In genomic region chr21:42336065-42336464, GRCh38 we compare ENCODE assay signal across 17 cellular contexts. TPM values are rescaled to one million over a fixed set of nuclear protein-coding genes. Genes with fewer than 3 reads are reported as not detected.
DNase-seq lines count a peak whose midpoint lies in the region; ATAC-seq, FAIRE-seq and TF ChIP-seq lines count a peak whose summit lies in the region.
"Had no signal": no experiment of that assay in that cellular context is flagged by ENCODE, and none has a peak within 500 bp of the region (broad histone marks: within the 10 kb centered on the region; RNA-seq: fewer than 3 reads in every experiment).

No MANE protein-coding gene starts in this region.

- H3K9me3 Mint-ChIP-seq in CD4-positive, alpha-beta memory T cell: peaks cover 7 to 19% (median 14%) of the 10 kb centered on the region in 8 donors

- H3K4me1 ChIP-seq in GM12878 (ENCODE audit: control insufficient read depth, insufficient read depth, low read length) (peaks cover 13% of the 10 kb centered on the region), HAP-1 (no peaks in the 10 kb centered on the region)
- H3K4me1 ChIP-seq in CD4-positive, alpha-beta memory T cell (ENCODE audit: insufficient read depth, low read length): peaks cover 10% of the 10 kb centered on the region

- no peak overlapping the region for H2AFZ ChIP-seq in GM12878 (ENCODE audit: control insufficient read depth, low read depth, low read length)

- SMC1A ChIA-PET in GM12878 (lab: Charles Lee; ENCODE audit: uncharacterized antibody, unreplicated experiment): interaction anchor here (0.8 to 6.7 kb wide), 15 partner anchors 25 to 202 kb away, joined by 3 to 41 read pairs (median 4); no protein-coding TSS in a partner anchor

- DNase-seq in A172 (ENCODE audit: low spot score) (peak; percentile 22), M059J (ENCODE audit: low read depth) (peak; percentile 13), GM12878 (ENCODE audit: low read depth, low spot score) (no peak), left kidney (ENCODE audit: low read depth, low spot score) (peak; percentile 73), MV-4-11 (lab: John Stamatoyannopoulos, UW) (no peak), HAP-1 (ENCODE audit: low spot score in 2 of 2) (no peak), NK-92 (lab: John Stamatoyannopoulos, UW; ENCODE audit: unreplicated experiment) (no peak)
- DNase-seq in CD4-positive, alpha-beta memory T cell: no peak
- DNase-seq: activated CD4-positive, CD25-positive, alpha-beta regulatory T cell; activated T-cell treated with anti-CD3 and anti-CD28 coated beads, Interleukin-2, amount 50 U/mL, for 1 hour; DMS53; heart left ventricle; SIG-M5; stimulated activated CD4-positive, alpha-beta T cell treated with anti-CD3 and anti-CD28 coated beads, Interleukin-1b, Interleukin-23, amount 100 ng/mL, for 48 hours; stimulated activated naive B cell treated with anti-CD40 and anti-IgM and Interleukin-4, amounts not matched to agents 10 μg/mL and 1 μg/mL and 100 μg/mL, for 72 hours had no signal

- no peak for ATAC-seq in GM12878
- ATAC-seq: heart left ventricle; stimulated activated naive B cell treated with anti-CD40 and anti-IgM and Interleukin-4, amounts not matched to agents 10 μg/mL and 1 μg/mL and 100 μg/mL, for 72 hours had no signal

- intact Hi-C loops in GM12878 (cut with micrococcal nuclease; ENCODE audit: unreplicated experiment): no loop called here
- intact Hi-C loops in CD4-positive, alpha-beta memory T cell (cut with micrococcal nuclease): no loop called here

- 5% methylated on average over 11 of the region's 11 CpGs for WGBS in GM12878 (ENCODE audit: insufficient coverage, insufficient replicate concordance, low lambda C conversion rate, missing lambda C conversion rate)

- H3K4me3 ChIP-seq in GM12878 (no peak overlapping the region), HAP-1 (no peak overlapping the region)
- H3K4me3 ChIP-seq in CD4-positive, alpha-beta memory T cell (ENCODE audit: low read length in 2 of 2): no peak overlapping the region
- H3K4me3 ChIP-seq: heart left ventricle had no signal

- H4K20me1 ChIP-seq in GM12878 (ENCODE audit: control insufficient read depth, insufficient read depth): no peaks in the 10 kb centered on the region

- H3K9me3 ChIP-seq in GM12878 (replicated peaks; ENCODE audit: control insufficient read depth, insufficient read depth, low read length): no peaks in the 10 kb centered on the region; the same call in 2 of the 3 replicates
- H3K9me3 ChIP-seq in HAP-1: no peaks in the 10 kb centered on the region
- peaks cover 0 to 4% of the 10 kb centered on the region in 2 donors for H3K9me3 ChIP-seq in CD4-positive, alpha-beta memory T cell (ENCODE audit: control insufficient read depth in 1 of 2, low read length in 2 of 2)

- H3K27me3 ChIP-seq in GM12878 (replicated peaks in 1 of 2; ENCODE audit: control insufficient read depth in 2 of 2, insufficient read depth in 2 of 2, low read length in 1 of 2): no peaks in the 10 kb centered on the region
- no peaks in the 10 kb centered on the region for H3K27me3 ChIP-seq in HAP-1 (ENCODE audit: low read depth)
- no peaks in the 10 kb centered on the region for H3K27me3 ChIP-seq in CD4-positive, alpha-beta memory T cell (ENCODE audit: insufficient read depth, low read length)

- FAIRE-seq in GM12878 (lab: Jason Lieb, UNC): no peak

- H3K4me3 Mint-ChIP-seq in CD4-positive, alpha-beta memory T cell: no peak overlapping the region
- H3K4me3 Mint-ChIP-seq: stimulated activated naive B cell treated with anti-CD40 and anti-IgM and Interleukin-4, amounts not matched to agents 10 μg/mL and 1 μg/mL and 100 μg/mL, for 72 hours had no signal

- no peak overlapping the region for H3K4me2 ChIP-seq in GM12878 (ENCODE audit: control insufficient read depth, insufficient read depth)

- H3K27me3 Mint-ChIP-seq in CD4-positive, alpha-beta memory T cell: peaks cover 2 to 4% of the 10 kb centered on the region in 2 donors
- H3K27me3 Mint-ChIP-seq: progenitor cell of endocrine pancreas had no signal

- H3K27ac Mint-ChIP-seq in CD4-positive, alpha-beta memory T cell: no peak overlapping the region
- H3K27ac Mint-ChIP-seq: progenitor cell of endocrine pancreas; stimulated activated naive B cell treated with anti-CD40 and anti-IgM and Interleukin-4, amounts not matched to agents 10 μg/mL and 1 μg/mL and 100 μg/mL, for 72 hours had no signal

- in situ Hi-C loops in GM12878 (cut with MboI) (no loop called here), HAP-1 (cut with MboI; ENCODE audit: low sequenced_read_pairs) (no loop called here)

- H3K9ac ChIP-seq in GM12878 (ENCODE audit: control insufficient read depth, insufficient read depth, low read length): no peak overlapping the region

- no peak for TF ChIP-seq EP300 in GM12878 (IDR thresholded peaks at IDR 0.05; ENCODE audit: borderline replicate concordance in 1 of 2, control insufficient read depth in 1 of 2, low read depth in 2 of 2, low read length in 2 of 2)

- no peak for TF ChIP-seq CTCF in GM12878 (IDR thresholded peaks at IDR 0.05 in 2 of 3, conservative IDR thresholded peaks at IDR 0.05 in 1 of 3; ENCODE audit: control insufficient read depth in 2 of 3, extremely low read depth in 1 of 3, insufficient read depth in 1 of 3, low read depth in 3 of 3, low read length in 3 of 3)

- CTCF ChIA-PET in GM12878 (lab: Yijun Ruan, JAX): interaction anchor here (0.8 to 4.3 kb wide), 12 partner anchors 11 to 257 kb away, joined by 3 to 23 read pairs (median 4); no protein-coding TSS in a partner anchor
- CTCF ChIA-PET in CD4-positive, alpha-beta memory T cell (lab: Charles Lee; ENCODE audit: partially characterized antibody): interaction anchor here (1.6 to 4.0 kb wide), 6 partner anchors 26 to 190 kb away, joined by 4 to 60 read pairs (median 9); no protein-coding TSS in a partner anchor

- no peak for TF ChIP-seq POLR2A in GM12878 (IDR thresholded peaks at IDR 0.05; ENCODE audit: low read depth, low read length)

- H3K27ac ChIP-seq in GM12878 (ENCODE audit: control insufficient read depth, insufficient read depth): no peak overlapping the region
- H3K27ac ChIP-seq in CD4-positive, alpha-beta memory T cell (ENCODE audit: low read depth, low read length): no peak overlapping the region
- H3K27ac ChIP-seq: heart left ventricle had no signal

- no TSS peak for BruUV-seq in GM12878 (replicated peaks; lab: Mats Ljungman, UMichigan)

- H3K36me3 ChIP-seq in GM12878 (ENCODE audit: control insufficient read depth in 2 of 2, insufficient read depth in 2 of 2, low read length in 1 of 2) (no peaks in the 10 kb centered on the region), HAP-1 (replicated peaks) (no peaks in the 10 kb centered on the region)
- no peaks in the 10 kb centered on the region for H3K36me3 ChIP-seq in CD4-positive, alpha-beta memory T cell (ENCODE audit: insufficient read depth, low read length)
- H3K36me3 ChIP-seq: heart left ventricle had no signal

- peaks cover 5 to 14% (median 8%) of the 10 kb centered on the region in 4 donors for H3K4me1 Mint-ChIP-seq in CD4-positive, alpha-beta memory T cell

- peaks cover 0 to 8% of the 10 kb centered on the region in 2 donors for H3K36me3 Mint-ChIP-seq in CD4-positive, alpha-beta memory T cell

- TF ChIP-seq RAD21 in GM12878 (IDR thresholded peaks at IDR 0.05; ENCODE audit: insufficient read depth, low read depth, low read length): no peak

- H3K79me2 ChIP-seq in GM12878 (ENCODE audit: control insufficient read depth, insufficient read depth, low read length): no peaks in the 10 kb centered on the region

- POLR2A ChIA-PET in GM12878 (lab: Charles Lee): interaction anchor here (0.9 to 1.0 kb wide), 2 partner anchors 81 to 106 kb away, joined by 3 read pairs; no protein-coding TSS in a partner anchor
- POLR2A ChIA-PET in CD4-positive, alpha-beta memory T cell (lab: Charles Lee; ENCODE audit: partially characterized antibody): interaction anchor here (2.5 kb wide), 1 partner anchor 89 kb away, joined by 8 read pairs; no protein-coding TSS in a partner anchor

- RAD21 ChIA-PET in GM12878 (lab: Charles Lee; ENCODE audit: unreplicated experiment): interaction anchor here (0.6 to 2.1 kb wide), 6 partner anchors 25 to 86 kb away, joined by 3 to 9 read pairs (median 3); no protein-coding TSS in a partner anchor

RNA-seq across cellular contexts. Expression of gene TFF2, which starts 14.7 kb away (rescaled TPM):
- not detected in 2 replicates for total RNA-seq in A172 (2014; rRNA removed; shearing (Covaris generic))
- total RNA-seq in M059J (2014; rRNA removed; shearing (Covaris generic)): 0.30 TPM in 1 of 2 replicates, not detected in the other
- total RNA-seq in GM12878 (2013; cell fraction: nucleolus; rRNA removed): not detected in 2 replicates
- total RNA-seq in GM12878 (2014; rRNA removed) (not detected in 2 replicates), GM12878 (2014; rRNA removed; fragmentation: Illumina TruSeq; extraction: Trizol) (not detected in 2 replicates), GM12878 (2021) (not detected in 2 replicates)
- polyA plus RNA-seq in GM12878 (2011; ENCODE audit: low read depth): not detected
- polyA plus RNA-seq in GM12878 (2011; rRNA removed) (0.24 and 0.56 TPM in 2 replicates), GM12878 (2014; fragmentation: Illumina TruSeq; extraction: Trizol) (not detected in 2 replicates), GM12878 (2014; fragmentation: Nextera tagmentation; extraction: Ambion mirVana) (not detected), GM12878 (2014; rRNA removed) (not detected in 2 replicates), GM12878 (2016; fragmentation: Nextera tagmentation; extraction: Ambion mirVana) (not detected)
- 0.37 and 0.45 TPM in 2 replicates for polyA plus RNA-seq in GM12878 (2011; cell fraction: cytosol; rRNA removed)
- 0.28 TPM in 1 of 2 replicates, not detected in the other for polyA plus RNA-seq in GM12878 (2011; cell fraction: nucleus; rRNA removed)
- polyA plus RNA-seq in GM12878 (2012): not detected in 2 replicates
- not detected in 2 replicates for polyA minus RNA-seq in GM12878 (2011; rRNA and poly(A)+ RNA removed)
- not detected in 2 replicates for polyA minus RNA-seq in GM12878 (2011; cell fraction: cytosol; rRNA and poly(A)+ RNA removed)
- not detected in 2 replicates for polyA minus RNA-seq in GM12878 (2011; cell fraction: nucleus; rRNA and poly(A)+ RNA removed)
- not detected for total RNA-seq in CD4-positive, alpha-beta memory T cell
- not detected for polyA plus RNA-seq in CD4-positive, alpha-beta memory T cell
- total RNA-seq: heart left ventricle, mononuclear cell, progenitor cell of endocrine pancreas had no signal
- polyA plus RNA-seq: heart left ventricle had no signal

RNA-seq across cellular contexts. Expression of gene TFF3, which starts 20.9 kb away (rescaled TPM):
- not detected in 2 replicates for total RNA-seq in A172 (2014; rRNA removed; shearing (Covaris generic))
- total RNA-seq in M059J (2014; rRNA removed; shearing (Covaris generic)): 0.52 TPM in 1 of 2 replicates, not detected in the other
- not detected in 2 replicates for total RNA-seq in GM12878 (2013; cell fraction: nucleolus; rRNA removed)
- total RNA-seq in GM12878 (2014; rRNA removed): not detected in 2 replicates
- not detected in 2 replicates for total RNA-seq in GM12878 (2014; rRNA removed; fragmentation: Illumina TruSeq; extraction: Trizol)
- 0.74 TPM in 1 of 2 replicates, not detected in the other for total RNA-seq in GM12878 (2021)
- not detected for polyA plus RNA-seq in GM12878 (2011; ENCODE audit: low read depth)
- not detected in 2 replicates for polyA plus RNA-seq in GM12878 (2011; rRNA removed)
- polyA plus RNA-seq in GM12878 (2011; cell fraction: cytosol; rRNA removed): not detected in 2 replicates
- not detected in 2 replicates for polyA plus RNA-seq in GM12878 (2011; cell fraction: nucleus; rRNA removed)
- polyA plus RNA-seq in GM12878 (2012): not detected in 2 replicates
- not detected in 2 replicates for polyA plus RNA-seq in GM12878 (2014; fragmentation: Illumina TruSeq; extraction: Trizol)
- polyA plus RNA-seq in GM12878 (2014; fragmentation: Nextera tagmentation; extraction: Ambion mirVana): not detected
- not detected in 2 replicates for polyA plus RNA-seq in GM12878 (2014; rRNA removed)
- polyA plus RNA-seq in GM12878 (2016; fragmentation: Nextera tagmentation; extraction: Ambion mirVana): not detected
- not detected in 2 replicates for polyA minus RNA-seq in GM12878 (2011; rRNA and poly(A)+ RNA removed)
- polyA minus RNA-seq in GM12878 (2011; cell fraction: cytosol; rRNA and poly(A)+ RNA removed): not detected in 2 replicates
- not detected in 2 replicates for polyA minus RNA-seq in GM12878 (2011; cell fraction: nucleus; rRNA and poly(A)+ RNA removed)
- total RNA-seq in CD4-positive, alpha-beta memory T cell: not detected
- polyA plus RNA-seq in CD4-positive, alpha-beta memory T cell: not detected
- total RNA-seq: mononuclear cell had no signal

RNA-seq across cellular contexts. Expression of gene TFF1, which starts 30.3 kb away (rescaled TPM):
- total RNA-seq in A172 (2014; rRNA removed; shearing (Covaris generic)): not detected in 2 replicates
- total RNA-seq in M059J (2014; rRNA removed; shearing (Covaris generic)): not detected in 2 replicates
- total RNA-seq in GM12878 (2013; cell fraction: nucleolus; rRNA removed): not detected in 2 replicates
- total RNA-seq in GM12878 (2014; rRNA removed) (not detected in 2 replicates), GM12878 (2014; rRNA removed; fragmentation: Illumina TruSeq; extraction: Trizol) (not detected in 2 replicates), GM12878 (2021) (0.40 TPM in 1 of 2 replicates, not detected in the other)
- not detected for polyA plus RNA-seq in GM12878 (2011; ENCODE audit: low read depth)
- polyA plus RNA-seq in GM12878 (2011; rRNA removed) (not detected in 2 replicates), GM12878 (2014; fragmentation: Illumina TruSeq; extraction: Trizol) (not detected in 2 replicates), GM12878 (2014; fragmentation: Nextera tagmentation; extraction: Ambion mirVana) (under 1 TPM in 1 of 2 experiments, not detected in 1; 0.13 TPM), GM12878 (2014; rRNA removed) (0.24 TPM in 1 of 2 replicates, not detected in the other), GM12878 (2016; fragmentation: Nextera tagmentation; extraction: Ambion mirVana) (not detected)
- polyA plus RNA-seq in GM12878 (2011; cell fraction: cytosol; rRNA removed): not detected in 2 replicates
- not detected in 2 replicates for polyA plus RNA-seq in GM12878 (2011; cell fraction: nucleus; rRNA removed)
- not detected in 2 replicates for polyA plus RNA-seq in GM12878 (2012)
- polyA minus RNA-seq in GM12878 (2011; rRNA and poly(A)+ RNA removed): not detected in 2 replicates
- polyA minus RNA-seq in GM12878 (2011; cell fraction: cytosol; rRNA and poly(A)+ RNA removed): not detected in 2 replicates
- not detected in 2 replicates for polyA minus RNA-seq in GM12878 (2011; cell fraction: nucleus; rRNA and poly(A)+ RNA removed)
- total RNA-seq in CD4-positive, alpha-beta memory T cell: not detected
- polyA plus RNA-seq in CD4-positive, alpha-beta memory T cell: not detected
- total RNA-seq: heart left ventricle, mononuclear cell had no signal
- polyA plus RNA-seq: heart left ventricle had no signal

RNA-seq across cellular contexts. Expression of gene TMPRSS3, which starts 59.8 kb away (rescaled TPM):
- total RNA-seq in A172 (2014; rRNA removed; shearing (Covaris generic)): 0.12 TPM in 1 of 2 replicates, not detected in the other
- 0.27 TPM in 1 of 2 replicates, not detected in the other for total RNA-seq in M059J (2014; rRNA removed; shearing (Covaris generic))
- 4.1 and 4.2 TPM in 2 replicates for total RNA-seq in GM12878 (2013; cell fraction: nucleolus; rRNA removed)
- 0.65 and 1.4 TPM in 2 replicates for total RNA-seq in GM12878 (2014; rRNA removed)
- total RNA-seq in GM12878 (2014; rRNA removed; fragmentation: Illumina TruSeq; extraction: Trizol): 0.63 and 0.83 TPM in 2 replicates
- 0.90 and 1.2 TPM in 2 replicates for total RNA-seq in GM12878 (2021)
- 13.4 TPM for polyA plus RNA-seq in GM12878 (2011; ENCODE audit: low read depth)
- polyA plus RNA-seq in GM12878 (2011; rRNA removed): not detected in 2 replicates
- 0.03 TPM in 1 of 2 replicates, not detected in the other for polyA plus RNA-seq in GM12878 (2011; cell fraction: cytosol; rRNA removed)
- 0.13 TPM in 1 of 2 replicates, not detected in the other for polyA plus RNA-seq in GM12878 (2011; cell fraction: nucleus; rRNA removed)
- polyA plus RNA-seq in GM12878 (2012): 16.4 and 22.8 TPM in 2 replicates
- polyA plus RNA-seq in GM12878 (2014; fragmentation: Illumina TruSeq; extraction: Trizol): 0.17 and 0.51 TPM in 2 replicates
- 1 to 10 TPM in 1 of 2 experiments, under 1 TPM in 1; 0.82 to 1.5 TPM for polyA plus RNA-seq in GM12878 (2014; fragmentation: Nextera tagmentation; extraction: Ambion mirVana)
- 0.51 and 1.3 TPM in 2 replicates for polyA plus RNA-seq in GM12878 (2014; rRNA removed)
- under 1 TPM; 0.56 to 0.59 TPM for polyA plus RNA-seq in GM12878 (2016; fragmentation: Nextera tagmentation; extraction: Ambion mirVana)
- 0.10 TPM in 1 of 2 replicates, not detected in the other for polyA minus RNA-seq in GM12878 (2011; rRNA and poly(A)+ RNA removed)
- 1.6 TPM in 1 of 2 replicates, not detected in the other for polyA minus RNA-seq in GM12878 (2011; cell fraction: cytosol; rRNA and poly(A)+ RNA removed)
- polyA minus RNA-seq in GM12878 (2011; cell fraction: nucleus; rRNA and poly(A)+ RNA removed): not detected in 2 replicates
- total RNA-seq in CD4-positive, alpha-beta memory T cell: 1 to 10 TPM; 1.8 to 3.2 TPM
- polyA plus RNA-seq in CD4-positive, alpha-beta memory T cell: 1 to 10 TPM; 4.2 to 4.5 TPM
- polyA plus RNA-seq: heart left ventricle had no signal

Comparison
In these comparisons a context has a peak if more than half of its experiments do, and no peak if none do; other contexts are left out.
1. DNase-seq: peak in A172 (single experiment), M059J (single experiment) and left kidney (single experiment); none in GM12878 (single experiment), MV-4-11 (single experiment), HAP-1 (0 of 2), CD4-positive, alpha-beta memory T cell (0 of 5) and NK-92 (single experiment).